ENCODE assay signal across 7 cellular contexts in the genomic region with DNA sequence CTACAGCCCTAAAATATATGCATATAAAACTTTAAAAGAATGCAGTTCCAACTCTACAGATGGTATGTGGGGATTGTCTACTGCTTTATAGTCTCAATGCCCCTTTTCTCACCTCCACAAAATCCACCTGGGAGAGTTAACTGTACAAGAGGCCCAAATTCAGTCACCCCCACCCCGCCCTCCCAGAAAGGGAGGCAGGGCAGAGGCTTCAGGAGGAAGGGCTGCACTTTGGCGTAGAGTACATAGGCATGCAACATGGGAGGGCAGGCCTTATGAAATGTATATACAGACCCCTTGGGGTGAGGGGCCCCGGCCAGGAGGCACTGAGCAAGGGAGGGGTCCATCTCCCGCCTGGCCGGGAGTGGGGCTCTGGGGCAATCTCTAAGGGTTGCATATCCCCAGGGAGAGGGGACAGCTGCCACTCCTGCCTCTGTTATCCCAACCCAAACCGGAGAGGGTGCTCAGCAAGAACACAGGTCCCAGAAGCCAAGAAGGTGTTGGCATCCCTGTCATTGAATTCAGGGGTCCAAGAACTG. TPM values are rescaled to one million over a fixed set of nuclear protein-coding genes. Genes with fewer than 3 reads are reported as not detected.
DNase-seq lines count a peak whose midpoint lies in the region; TF ChIP-seq lines count a peak whose summit lies in the region.

No MANE protein-coding gene starts in this region.

- H3K9me3 ChIP-seq in HEK293 (ENCODE audit: control insufficient read depth, insufficient read depth, low read depth, low read length), result no peaks in the 10 kb centered on the region
- no peaks in the 10 kb centered on the region for H3K9me3 ChIP-seq in smooth muscle cell (replicated peaks; ENCODE audit: low read depth)

- no peak for DNase-seq in glutamatergic neuron
- DNase-seq in smooth muscle cell (lab: John Stamatoyannopoulos, UW; ENCODE audit: unreplicated experiment), result no peak
- no peak for DNase-seq in NCI-H226
- no peak for DNase-seq in globus pallidus (ENCODE audit: low spot score)
- no peak for DNase-seq in amniotic stem cell (lab: John Stamatoyannopoulos, UW)

- peaks cover 24% of the 10 kb centered on the region for H3K79me2 ChIP-seq in smooth muscle cell (ENCODE audit: low read depth)

- H3K4me1 Mint-ChIP-seq in glutamatergic neuron (ENCODE audit: low read depth, unreplicated experiment), result peaks cover 9% of the 10 kb centered on the region

- no peaks in the 10 kb centered on the region for H3K27me3 Mint-ChIP-seq in glutamatergic neuron (ENCODE audit: unreplicated experiment)

- peak overlapping the region; percentile 83 for H3K9ac ChIP-seq in smooth muscle cell (ENCODE audit: low read depth)

- POLR2A ChIA-PET in HEK293 (lab: Yijun Ruan, JAX), result interaction anchor here (1.0 to 2.9 kb wide), 3 partner anchors 9 to 21 kb away, joined by 4 to 69 read pairs (median 17); partner anchors contain the start of genes FLAD1 and SHC1

- H3K36me3 Mint-ChIP-seq in glutamatergic neuron (ENCODE audit: unreplicated experiment), result no peaks in the 10 kb centered on the region

- H3K4me3 Mint-ChIP-seq in glutamatergic neuron (ENCODE audit: unreplicated experiment), result peak overlapping the region; percentile 91

- CTCF ChIA-PET in HEK293 (lab: Yijun Ruan, JAX), result interaction anchor here (0.6 to 2.5 kb wide), 3 partner anchors 10 to 799 kb away, joined by 3 to 16 read pairs (median 4); partner anchors contain the start of gene ADAM15

- peaks cover 3 to 70% of the 10 kb centered on the region in 2 experiments for H3K36me3 ChIP-seq in HEK293 (ENCODE audit: control insufficient read depth in 2 of 2, insufficient read depth in 1 of 2, low read length in 2 of 2)
- H3K36me3 ChIP-seq in smooth muscle cell (ENCODE audit: low read depth), result peaks cover 5% of the 10 kb centered on the region

- peaks cover 8% of the 10 kb centered on the region for H3K4me1 ChIP-seq in HEK293 (ENCODE audit: control insufficient read depth, insufficient read depth, low read length)
- peaks cover 16% of the 10 kb centered on the region for H3K4me1 ChIP-seq in smooth muscle cell (ENCODE audit: low read depth)

- peak overlapping the region; percentile 94 for H3K27ac ChIP-seq in HEK293 (ENCODE audit: extremely low read depth, low read depth, low read length)
- H3K27ac ChIP-seq in VCaP, result peak overlapping the region; percentile 100
- H3K27ac ChIP-seq in smooth muscle cell (ENCODE audit: low read depth), result peak overlapping the region; percentile 85

- WGBS in smooth muscle cell (ENCODE audit: low lambda C conversion rate), result 86% methylated on average over 6 of the region's 6 CpGs

- no peak overlapping the region for H2AFZ ChIP-seq in smooth muscle cell (ENCODE audit: low read depth)

- peak overlapping the region; percentile 95 for H3K4me2 ChIP-seq in smooth muscle cell

- TF ChIP-seq CTCF in HEK293 (tag by site-specific recombination; IDR thresholded peaks at IDR 0.05), result no peak
- no peak for TF ChIP-seq CTCF in VCaP (conservative IDR thresholded peaks at IDR 0.05)
- no peak for TF ChIP-seq CTCF in glutamatergic neuron (IDR thresholded peaks at IDR 0.05; ENCODE audit: partially characterized antibody, unreplicated experiment)
- no peak for TF ChIP-seq CTCF in smooth muscle cell (IDR thresholded peaks at IDR 0.05; ENCODE audit: borderline replicate concordance, insufficient read depth, poor library complexity, severe bottlenecking)

- peak overlapping the region; percentile 90 for H3K4me3 ChIP-seq in HEK293 (ENCODE audit: low read depth, low read length)
- peak overlapping the region; percentile 82 for H3K4me3 ChIP-seq in smooth muscle cell

- H4K20me1 ChIP-seq in smooth muscle cell (ENCODE audit: low read depth), result peaks cover 20% of the 10 kb centered on the region

- peaks cover 7% of the 10 kb centered on the region for H3K9me3 Mint-ChIP-seq in glutamatergic neuron (ENCODE audit: unreplicated experiment)

- H3K27ac Mint-ChIP-seq in glutamatergic neuron (ENCODE audit: unreplicated experiment), result peak overlapping the region; percentile 91

- no peaks in the 10 kb centered on the region for H3K27me3 ChIP-seq in smooth muscle cell (ENCODE audit: low read depth)

- peaks cover 29% of the 10 kb centered on the region for H3F3A ChIP-seq in smooth muscle cell (ENCODE audit: low read depth)

TF ChIP-seq in HEK293, 187 proteins besides CTCF, POLR2A, EP300 and RAD21:
- no peak for TF ChIP-seq ZNF677 (tag by site-specific recombination; IDR thresholded peaks at IDR 0.05)
TF ChIP-seq in HEK293: peak in this region for 0.

RNA-seq across cellular contexts. Expression of gene PYGO2, which starts 1.3 kb away (rescaled TPM):
- 32.7 TPM for total RNA-seq in glutamatergic neuron (ENCODE audit: unreplicated experiment)
- 18.4 and 20.3 TPM in 2 replicates for total RNA-seq in smooth muscle cell
- polyA plus RNA-seq in smooth muscle cell, result 27.9 and 30.0 TPM in 2 replicates

RNA-seq across cellular contexts. Expression of gene PBXIP1, which starts 7.0 kb away (rescaled TPM):
- 29.9 TPM for total RNA-seq in glutamatergic neuron (ENCODE audit: unreplicated experiment)
- 39.1 and 41.9 TPM in 2 replicates for total RNA-seq in smooth muscle cell
- polyA plus RNA-seq in smooth muscle cell, result 40.5 and 44.1 TPM in 2 replicates

RNA-seq across cellular contexts. Expression of gene SHC1, which starts 7.7 kb away (rescaled TPM):
- total RNA-seq in glutamatergic neuron (ENCODE audit: unreplicated experiment) (155 TPM), smooth muscle cell (207 and 216 TPM in 2 replicates)
- polyA plus RNA-seq in smooth muscle cell, result 214 and 249 TPM in 2 replicates

RNA-seq across cellular contexts. Expression of gene CKS1B, which starts 11.6 kb away (rescaled TPM):
- total RNA-seq in glutamatergic neuron (ENCODE audit: unreplicated experiment) (22.8 TPM), smooth muscle cell (41.6 and 46.3 TPM in 2 replicates)
- 115 and 116 TPM in 2 replicates for polyA plus RNA-seq in smooth muscle cell

RNA-seq across cellular contexts. Expression of gene FLAD1, which starts 20.3 kb away (rescaled TPM):
- total RNA-seq in glutamatergic neuron (ENCODE audit: unreplicated experiment), result 68.8 TPM
- total RNA-seq in smooth muscle cell, result 30.7 and 31.1 TPM in 2 replicates
- polyA plus RNA-seq in smooth muscle cell, result 51.4 and 52.1 TPM in 2 replicates
